ENCODE assay signal across 16 cellular contexts in genomic region chr12:53198470-53199110, GRCh38. TPM values are rescaled to one million over a fixed set of nuclear protein-coding genes. Genes with fewer than 3 reads are reported as not detected.
DNase-seq lines count a peak whose midpoint lies in the region; ATAC-seq and TF ChIP-seq lines count a peak whose summit lies in the region.
"Had no signal": no experiment of that assay in that cellular context is flagged by ENCODE, and none has a peak within 500 bp of the region (broad histone marks: within the 10 kb centered on the region; RNA-seq: fewer than 3 reads in every experiment).

No MANE protein-coding gene starts in this region.

- no peak overlapping the region for H3K4me3 ChIP-seq in KMS-11 (IDR thresholded peaks at IDR 0.05; ENCODE audit: insufficient read depth, low read depth, low read length)
- H3K4me3 ChIP-seq: MG63, SJCRH30 had no signal

- ATAC-seq in activated CD4-positive, alpha-beta T cell treated with anti-CD3 and anti-CD28 coated beads for 36 hours: peak; percentile 14
- ATAC-seq in activated CD8-positive, alpha-beta T cell treated with anti-CD3 and anti-CD28 coated beads for 36 hours: peak; percentile 35
- ATAC-seq in memory B cell (ENCODE audit: low read depth) (no peak), GM21360 (IDR thresholded peaks at IDR 0.05; ENCODE audit: unreplicated experiment) (no peak)

- no peak for DNase-seq in activated CD4-positive, alpha-beta T cell treated with anti-CD3 and anti-CD28 coated beads for 36 hours
- DNase-seq in activated CD4-positive, alpha-beta T cell treated with anti-CD3 and anti-CD28 coated beads for 1 hour: no peak
- no peak for DNase-seq in activated CD8-positive, alpha-beta T cell treated with anti-CD3 and anti-CD28 coated beads for 36 hours
- DNase-seq in memory B cell (ENCODE audit: low spot score in 2 of 2) (no peak), DMS153 treated with DMSO at 0.1 percent for 48 hours (lab: John Stamatoyannopoulos, UW; ENCODE audit: unreplicated experiment) (no peak), amniotic stem cell (lab: John Stamatoyannopoulos, UW) (no peak)
- DNase-seq: Calu3; HFFc6; MG63; NK-92 treated with Interleukin-12 subunit alpha and Interleukin-12 subunit beta, amount 100 ng/mL, for 24 hours; SJCRH30; small intestine had no signal

- peak overlapping the region; percentile 47 for H3K4me2 ChIP-seq in KMS-11

- intact Hi-C loops in activated CD4-positive, alpha-beta T cell treated with anti-CD3 and anti-CD28 coated beads for 36 hours (cut with DNase I, micrococcal nuclease): loop anchor here in 1 of 2 experiments (10.0 kb wide), 1 partner anchor 134 kb away; no protein-coding TSS in a partner anchor
- intact Hi-C loops in activated CD8-positive, alpha-beta T cell treated with anti-CD3 and anti-CD28 coated beads for 36 hours (cut with micrococcal nuclease): no loop called here

- H3K4me1 ChIP-seq in KMS-11 (ENCODE audit: low read depth, poor library complexity, severe bottlenecking): peaks cover 94% of the 10 kb centered on the region
- H3K4me1 ChIP-seq: SJCRH30 had no signal

- POLR2A ChIA-PET in activated CD4-positive, alpha-beta T cell treated with anti-CD3 and anti-CD28 coated beads for 36 hours (lab: Charles Lee): interaction anchor here (0.7 to 1.6 kb wide), 4 partner anchors 15 to 144 kb away, joined by 3 to 5 read pairs (median 4); partner anchors contain the start of genes CSAD and ZNF740
- POLR2A ChIA-PET in activated CD8-positive, alpha-beta T cell treated with anti-CD3 and anti-CD28 coated beads for 36 hours (lab: Charles Lee): interaction anchor here (0.7 to 9.4 kb wide), 10 partner anchors 8 to 122 kb away, joined by 3 to 91 read pairs (median 5); partner anchors contain the start of genes CSAD, ITGB7 and ZNF740

- peaks cover 57% of the 10 kb centered on the region for H3K4me1 Mint-ChIP-seq in activated CD4-positive, alpha-beta T cell treated with anti-CD3 and anti-CD28 coated beads for 36 hours
- peaks cover 53% of the 10 kb centered on the region for H3K4me1 Mint-ChIP-seq in activated CD8-positive, alpha-beta T cell treated with anti-CD3 and anti-CD28 coated beads for 36 hours (ENCODE audit: low read depth)
- peaks cover 43% of the 10 kb centered on the region for H3K4me1 Mint-ChIP-seq in memory B cell

- H3K27me3 ChIP-seq in KMS-11 (ENCODE audit: insufficient read depth, low read depth): no peaks in the 10 kb centered on the region
- H3K27me3 ChIP-seq: gastroesophageal sphincter, MG63, SJCRH30, suprapubic skin had no signal

- H3K36me3 ChIP-seq in KMS-11 (ENCODE audit: insufficient read depth): peaks cover 60% of the 10 kb centered on the region; the same call in 1 of the 2 replicates
- H3K36me3 ChIP-seq: gastroesophageal sphincter, MG63, SJCRH30, suprapubic skin had no signal

- peak overlapping the region; percentile 47 for H3K27ac Mint-ChIP-seq in activated CD4-positive, alpha-beta T cell treated with anti-CD3 and anti-CD28 coated beads for 36 hours
- H3K27ac Mint-ChIP-seq in activated CD8-positive, alpha-beta T cell treated with anti-CD3 and anti-CD28 coated beads for 36 hours: peak overlapping the region; percentile 81
- peak overlapping the region; percentile 76 for H3K27ac Mint-ChIP-seq in memory B cell
- H3K27ac Mint-ChIP-seq: HFFc6 had no signal

- no peaks in the 10 kb centered on the region for H3K27me3 Mint-ChIP-seq in activated CD4-positive, alpha-beta T cell treated with anti-CD3 and anti-CD28 coated beads for 36 hours
- no peaks in the 10 kb centered on the region for H3K27me3 Mint-ChIP-seq in activated CD8-positive, alpha-beta T cell treated with anti-CD3 and anti-CD28 coated beads for 36 hours
- no peaks in the 10 kb centered on the region for H3K27me3 Mint-ChIP-seq in memory B cell

- H4K20me1 ChIP-seq in KMS-11 (ENCODE audit: insufficient read depth): no peaks in the 10 kb centered on the region

- H3K4me3 Mint-ChIP-seq in activated CD4-positive, alpha-beta T cell treated with anti-CD3 and anti-CD28 coated beads for 36 hours: peak overlapping the region; percentile 45
- H3K4me3 Mint-ChIP-seq in activated CD8-positive, alpha-beta T cell treated with anti-CD3 and anti-CD28 coated beads for 36 hours: peak overlapping the region; percentile 37
- peak overlapping the region; percentile 45 for H3K4me3 Mint-ChIP-seq in memory B cell

- peaks cover 65% of the 10 kb centered on the region for H3K79me2 ChIP-seq in KMS-11 (ENCODE audit: insufficient read depth, low read depth)

- peaks cover 3% of the 10 kb centered on the region for H3K9me3 Mint-ChIP-seq in activated CD4-positive, alpha-beta T cell treated with anti-CD3 and anti-CD28 coated beads for 36 hours (ENCODE audit: low read depth)
- H3K9me3 Mint-ChIP-seq in activated CD8-positive, alpha-beta T cell treated with anti-CD3 and anti-CD28 coated beads for 36 hours: no peaks in the 10 kb centered on the region
- no peaks in the 10 kb centered on the region for H3K9me3 Mint-ChIP-seq in memory B cell
- H3K9me3 Mint-ChIP-seq: HFFc6 had no signal

- TF ChIP-seq CTCF in KMS-11 (conservative IDR thresholded peaks at IDR 0.05; ENCODE audit: low read depth, low read length): 0 out of 2 replicates have a peak, but pooled peaks have one; percentile 8
- TF ChIP-seq CTCF in activated CD8-positive, alpha-beta T cell treated with anti-CD3 and anti-CD28 coated beads for 36 hours (IDR thresholded peaks at IDR 0.05): no peak

- H2AFZ ChIP-seq in KMS-11 (ENCODE audit: low read depth): no peak overlapping the region

- CTCF ChIA-PET in activated CD4-positive, alpha-beta T cell treated with anti-CD3 and anti-CD28 coated beads for 36 hours (lab: Charles Lee): interaction anchor here (0.5 to 4.0 kb wide), 28 partner anchors 8 to 154 kb away, joined by 3 to 54 read pairs (median 4); partner anchors contain the start of genes AAAS, ESPL1, ITGB7 and SPRYD3
- CTCF ChIA-PET in activated CD8-positive, alpha-beta T cell treated with anti-CD3 and anti-CD28 coated beads for 36 hours (lab: Charles Lee): interaction anchor here (0.9 to 4.6 kb wide), 11 partner anchors 8 to 132 kb away, joined by 3 to 60 read pairs (median 18); partner anchors contain the start of genes AAAS, CSAD, ESPL1 and ITGB7

- peaks cover 36% of the 10 kb centered on the region for H3K36me3 Mint-ChIP-seq in activated CD4-positive, alpha-beta T cell treated with anti-CD3 and anti-CD28 coated beads for 36 hours (ENCODE audit: low read depth)
- H3K36me3 Mint-ChIP-seq in activated CD8-positive, alpha-beta T cell treated with anti-CD3 and anti-CD28 coated beads for 36 hours (ENCODE audit: low read depth): peaks cover 51% of the 10 kb centered on the region
- H3K36me3 Mint-ChIP-seq in memory B cell: peaks cover 35% of the 10 kb centered on the region

- H3K27ac ChIP-seq in KMS-11: peak overlapping the region; percentile 55
- H3K27ac ChIP-seq: SJCRH30, suprapubic skin had no signal

- H3K9ac ChIP-seq in KMS-11: no peak overlapping the region

RNA-seq across cellular contexts. Expression of gene ITGB7, which starts 8.5 kb away (rescaled TPM):
- total RNA-seq in activated CD4-positive, alpha-beta T cell treated with anti-CD3 and anti-CD28 coated beads for 36 hours: 10 to 100 TPM; 73.0 to 77.6 TPM
- total RNA-seq in activated CD8-positive, alpha-beta T cell treated with anti-CD3 and anti-CD28 coated beads for 36 hours: 100 to 1,000 TPM; 121 to 137 TPM
- total RNA-seq: SJCRH30 had no signal

RNA-seq across cellular contexts. Expression of gene CSAD, which starts 17.9 kb away (rescaled TPM):
- total RNA-seq in activated CD4-positive, alpha-beta T cell treated with anti-CD3 and anti-CD28 coated beads for 36 hours: 10 to 100 TPM; 20.0 to 23.1 TPM
- total RNA-seq in activated CD8-positive, alpha-beta T cell treated with anti-CD3 and anti-CD28 coated beads for 36 hours: 10 to 100 TPM; 13.8 to 18.6 TPM

RNA-seq across cellular contexts. Expression of gene ZNF740, which starts 18.1 kb away (rescaled TPM):
- total RNA-seq in activated CD4-positive, alpha-beta T cell treated with anti-CD3 and anti-CD28 coated beads for 36 hours: 10 to 100 TPM; 34.9 to 40.2 TPM
- 10 to 100 TPM; 31.3 to 35.9 TPM for total RNA-seq in activated CD8-positive, alpha-beta T cell treated with anti-CD3 and anti-CD28 coated beads for 36 hours

RNA-seq across cellular contexts. Expression of gene RARG, which starts 33.4 kb away (rescaled TPM):
- 10 to 100 TPM; 20.0 to 21.6 TPM for total RNA-seq in activated CD4-positive, alpha-beta T cell treated with anti-CD3 and anti-CD28 coated beads for 36 hours
- 10 to 100 TPM; 19.7 to 20.3 TPM for total RNA-seq in activated CD8-positive, alpha-beta T cell treated with anti-CD3 and anti-CD28 coated beads for 36 hours

Comparison
In these comparisons a context has a peak if more than half of its experiments do, and no peak if none do; other contexts are left out.
1. ATAC-seq: peak in activated CD4-positive, alpha-beta T cell treated with anti-CD3 and anti-CD28 coated beads for 36 hours (single experiment) and activated CD8-positive, alpha-beta T cell treated with anti-CD3 and anti-CD28 coated beads for 36 hours (single experiment); none in memory B cell (single experiment) and GM21360 (single experiment).
2. Peak in every context shown above with its lines, with median percentiles within 50 percentile points of each other: H3K27ac Mint-ChIP-seq and H3K4me3 Mint-ChIP-seq.